In the genomic region with DNA sequence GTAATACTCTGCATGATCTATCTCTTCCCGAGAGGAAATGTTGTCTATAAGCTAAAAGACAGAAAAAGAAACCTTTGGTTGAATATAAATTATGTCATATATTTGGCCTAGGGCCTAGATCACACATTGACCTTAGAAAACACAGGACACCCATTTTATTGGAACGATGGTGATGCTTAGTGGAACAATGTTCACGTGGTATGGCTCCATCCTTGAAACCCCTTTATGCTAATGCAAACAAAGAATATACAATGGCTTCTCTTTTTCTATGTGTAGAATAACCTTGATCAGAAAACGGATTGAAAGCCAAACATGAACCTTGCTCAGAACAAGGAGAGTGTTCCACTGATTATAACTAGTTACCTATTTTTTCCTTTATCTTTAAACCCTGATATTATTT, we compare ENCODE assay signal across 1 cellular context.
TF ChIP-seq lines count a peak whose summit lies in the region.

No MANE protein-coding gene starts in this region.

TF ChIP-seq in GM23338, 12 proteins besides CTCF, POLR2A, EP300 and RAD21 (continued from another document):
- TF ChIP-seq, protein P1, sequence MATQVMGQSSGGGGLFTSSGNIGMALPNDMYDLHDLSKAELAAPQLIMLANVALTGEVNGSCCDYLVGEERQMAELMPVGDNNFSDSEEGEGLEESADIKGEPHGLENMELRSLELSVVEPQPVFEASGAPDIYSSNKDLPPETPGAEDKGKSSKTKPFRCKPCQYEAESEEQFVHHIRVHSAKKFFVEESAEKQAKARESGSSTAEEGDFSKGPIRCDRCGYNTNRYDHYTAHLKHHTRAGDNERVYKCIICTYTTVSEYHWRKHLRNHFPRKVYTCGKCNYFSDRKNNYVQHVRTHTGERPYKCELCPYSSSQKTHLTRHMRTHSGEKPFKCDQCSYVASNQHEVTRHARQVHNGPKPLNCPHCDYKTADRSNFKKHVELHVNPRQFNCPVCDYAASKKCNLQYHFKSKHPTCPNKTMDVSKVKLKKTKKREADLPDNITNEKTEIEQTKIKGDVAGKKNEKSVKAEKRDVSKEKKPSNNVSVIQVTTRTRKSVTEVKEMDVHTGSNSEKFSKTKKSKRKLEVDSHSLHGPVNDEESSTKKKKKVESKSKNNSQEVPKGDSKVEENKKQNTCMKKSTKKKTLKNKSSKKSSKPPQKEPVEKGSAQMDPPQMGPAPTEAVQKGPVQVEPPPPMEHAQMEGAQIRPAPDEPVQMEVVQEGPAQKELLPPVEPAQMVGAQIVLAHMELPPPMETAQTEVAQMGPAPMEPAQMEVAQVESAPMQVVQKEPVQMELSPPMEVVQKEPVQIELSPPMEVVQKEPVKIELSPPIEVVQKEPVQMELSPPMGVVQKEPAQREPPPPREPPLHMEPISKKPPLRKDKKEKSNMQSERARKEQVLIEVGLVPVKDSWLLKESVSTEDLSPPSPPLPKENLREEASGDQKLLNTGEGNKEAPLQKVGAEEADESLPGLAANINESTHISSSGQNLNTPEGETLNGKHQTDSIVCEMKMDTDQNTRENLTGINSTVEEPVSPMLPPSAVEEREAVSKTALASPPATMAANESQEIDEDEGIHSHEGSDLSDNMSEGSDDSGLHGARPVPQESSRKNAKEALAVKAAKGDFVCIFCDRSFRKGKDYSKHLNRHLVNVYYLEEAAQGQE (IDR thresholded peaks at IDR 0.05; ENCODE audit: unreplicated experiment) = no peak
- TF ChIP-seq, protein P2, sequence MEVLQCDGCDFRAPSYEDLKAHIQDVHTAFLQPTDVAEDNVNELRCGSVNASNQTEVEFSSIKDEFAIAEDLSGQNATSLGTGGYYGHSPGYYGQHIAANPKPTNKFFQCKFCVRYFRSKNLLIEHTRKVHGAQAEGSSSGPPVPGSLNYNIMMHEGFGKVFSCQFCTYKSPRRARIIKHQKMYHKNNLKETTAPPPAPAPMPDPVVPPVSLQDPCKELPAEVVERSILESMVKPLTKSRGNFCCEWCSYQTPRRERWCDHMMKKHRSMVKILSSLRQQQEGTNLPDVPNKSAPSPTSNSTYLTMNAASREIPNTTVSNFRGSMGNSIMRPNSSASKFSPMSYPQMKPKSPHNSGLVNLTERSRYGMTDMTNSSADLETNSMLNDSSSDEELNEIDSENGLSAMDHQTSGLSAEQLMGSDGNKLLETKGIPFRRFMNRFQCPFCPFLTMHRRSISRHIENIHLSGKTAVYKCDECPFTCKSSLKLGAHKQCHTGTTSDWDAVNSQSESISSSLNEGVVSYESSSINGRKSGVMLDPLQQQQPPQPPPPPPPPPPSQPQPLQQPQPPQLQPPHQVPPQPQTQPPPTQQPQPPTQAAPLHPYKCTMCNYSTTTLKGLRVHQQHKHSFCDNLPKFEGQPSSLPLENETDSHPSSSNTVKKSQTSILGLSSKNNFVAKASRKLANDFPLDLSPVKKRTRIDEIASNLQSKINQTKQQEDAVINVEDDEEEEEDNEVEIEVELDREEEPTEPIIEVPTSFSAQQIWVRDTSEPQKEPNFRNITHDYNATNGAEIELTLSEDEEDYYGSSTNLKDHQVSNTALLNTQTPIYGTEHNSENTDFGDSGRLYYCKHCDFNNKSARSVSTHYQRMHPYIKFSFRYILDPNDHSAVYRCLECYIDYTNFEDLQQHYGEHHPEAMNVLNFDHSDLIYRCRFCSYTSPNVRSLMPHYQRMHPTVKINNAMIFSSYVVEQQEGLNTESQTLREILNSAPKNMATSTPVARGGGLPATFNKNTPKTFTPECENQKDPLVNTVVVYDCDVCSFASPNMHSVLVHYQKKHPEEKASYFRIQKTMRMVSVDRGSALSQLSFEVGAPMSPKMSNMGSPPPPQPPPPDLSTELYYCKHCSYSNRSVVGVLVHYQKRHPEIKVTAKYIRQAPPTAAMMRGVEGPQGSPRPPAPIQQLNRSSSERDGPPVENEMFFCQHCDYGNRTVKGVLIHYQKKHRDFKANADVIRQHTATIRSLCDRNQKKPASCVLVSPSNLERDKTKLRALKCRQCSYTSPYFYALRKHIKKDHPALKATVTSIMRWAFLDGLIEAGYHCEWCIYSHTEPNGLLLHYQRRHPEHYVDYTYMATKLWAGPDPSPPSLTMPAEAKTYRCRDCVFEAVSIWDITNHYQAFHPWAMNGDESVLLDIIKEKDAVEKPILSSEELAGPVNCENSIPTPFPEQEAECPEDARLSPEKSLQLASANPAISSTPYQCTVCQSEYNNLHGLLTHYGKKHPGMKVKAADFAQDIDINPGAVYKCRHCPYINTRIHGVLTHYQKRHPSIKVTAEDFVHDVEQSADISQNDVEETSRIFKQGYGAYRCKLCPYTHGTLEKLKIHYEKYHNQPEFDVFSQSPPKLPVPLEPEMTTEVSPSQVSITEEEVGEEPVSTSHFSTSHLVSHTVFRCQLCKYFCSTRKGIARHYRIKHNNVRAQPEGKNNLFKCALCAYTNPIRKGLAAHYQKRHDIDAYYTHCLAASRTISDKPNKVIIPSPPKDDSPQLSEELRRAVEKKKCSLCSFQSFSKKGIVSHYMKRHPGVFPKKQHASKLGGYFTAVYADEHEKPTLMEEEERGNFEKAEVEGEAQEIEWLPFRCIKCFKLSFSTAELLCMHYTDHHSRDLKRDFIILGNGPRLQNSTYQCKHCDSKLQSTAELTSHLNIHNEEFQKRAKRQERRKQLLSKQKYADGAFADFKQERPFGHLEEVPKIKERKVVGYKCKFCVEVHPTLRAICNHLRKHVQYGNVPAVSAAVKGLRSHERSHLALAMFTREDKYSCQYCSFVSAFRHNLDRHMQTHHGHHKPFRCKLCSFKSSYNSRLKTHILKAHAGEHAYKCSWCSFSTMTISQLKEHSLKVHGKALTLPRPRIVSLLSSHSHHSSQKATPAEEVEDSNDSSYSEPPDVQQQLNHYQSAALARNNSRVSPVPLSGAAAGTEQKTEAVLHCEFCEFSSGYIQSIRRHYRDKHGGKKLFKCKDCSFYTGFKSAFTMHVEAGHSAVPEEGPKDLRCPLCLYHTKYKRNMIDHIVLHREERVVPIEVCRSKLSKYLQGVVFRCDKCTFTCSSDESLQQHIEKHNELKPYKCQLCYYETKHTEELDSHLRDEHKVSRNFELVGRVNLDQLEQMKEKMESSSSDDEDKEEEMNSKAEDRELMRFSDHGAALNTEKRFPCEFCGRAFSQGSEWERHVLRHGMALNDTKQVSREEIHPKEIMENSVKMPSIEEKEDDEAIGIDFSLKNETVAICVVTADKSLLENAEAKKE (CRISPR knock-in tag; IDR thresholded peaks at IDR 0.05) = no peak
- TF ChIP-seq CREB1 (CRISPR knock-in tag; IDR thresholded peaks at IDR 0.05; ENCODE audit: low read depth) (no peak), JUNB (IDR thresholded peaks at IDR 0.05; ENCODE audit: unreplicated experiment) (no peak), NANOG (IDR thresholded peaks at IDR 0.05; ENCODE audit: borderline replicate concordance) (no peak), ZNF114 (CRISPR knock-in tag; IDR thresholded peaks at IDR 0.05) (no peak), EZH2phosphoT487 (IDR thresholded peaks at IDR 0.05; ENCODE audit: unreplicated experiment) (no peak), POLR2AphosphoS5 (IDR thresholded peaks at IDR 0.05; ENCODE audit: low read depth) (no peak), EZH2 (IDR thresholded peaks at IDR 0.05; ENCODE audit: low read depth, unreplicated experiment) (no peak), ZNF331 (CRISPR knock-in tag; IDR thresholded peaks at IDR 0.05; ENCODE audit: low read depth) (no peak)
- TF ChIP-seq, protein P3, sequence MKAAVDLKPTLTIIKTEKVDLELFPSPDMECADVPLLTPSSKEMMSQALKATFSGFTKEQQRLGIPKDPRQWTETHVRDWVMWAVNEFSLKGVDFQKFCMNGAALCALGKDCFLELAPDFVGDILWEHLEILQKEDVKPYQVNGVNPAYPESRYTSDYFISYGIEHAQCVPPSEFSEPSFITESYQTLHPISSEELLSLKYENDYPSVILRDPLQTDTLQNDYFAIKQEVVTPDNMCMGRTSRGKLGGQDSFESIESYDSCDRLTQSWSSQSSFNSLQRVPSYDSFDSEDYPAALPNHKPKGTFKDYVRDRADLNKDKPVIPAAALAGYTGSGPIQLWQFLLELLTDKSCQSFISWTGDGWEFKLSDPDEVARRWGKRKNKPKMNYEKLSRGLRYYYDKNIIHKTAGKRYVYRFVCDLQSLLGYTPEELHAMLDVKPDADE (IDR thresholded peaks at IDR 0.05) = no peak
